In genomic region chr4:116320859-116321258, GRCh38 we compare ENCODE assay signal across 29 cellular contexts.
"Had no signal": no experiment of that assay in that cellular context is flagged by ENCODE, and none has a peak within 500 bp of the region (broad histone marks: within the 10 kb centered on the region; RNA-seq: fewer than 3 reads in every experiment).

No MANE protein-coding gene starts in this region.

- H3K9me3 ChIP-seq: adrenal gland, body of pancreas, breast epithelium had no signal

- H3K4me3 ChIP-seq: adrenal gland, body of pancreas, breast epithelium had no signal

- DNase-seq: activated B cell treated with CpG ODN at 0.5 μM for 24 hours; activated CD4-positive, alpha-beta memory T cell treated with anti-CD3 and anti-CD28 coated beads for 36 hours; activated CD4-positive, alpha-beta T cell treated with anti-CD3 and anti-CD28 coated beads for 4 hours; activated CD4-positive, alpha-beta T cell treated with anti-CD3 and anti-CD28 coated beads, Interleukin-2, amount 10 ng/mL, durations not matched to agents 24 days and 14 days; activated CD4-positive, alpha-beta T cell treated with anti-CD3 and anti-CD28 coated beads, Interleukin-2, amount 50 U/mL, for 1 hour; activated CD4-positive, alpha-beta T cell treated with anti-CD3 and anti-CD28 coated beads, Interleukin-2, amount 50 U/mL, for 4 hours; activated CD4-positive, CD25-positive, alpha-beta regulatory T cell treated with anti-CD3 and anti-CD28 coated beads, Interleukin-2, amount 50 U/mL, for 72 hours; activated CD8-positive, alpha-beta memory T cell treated with anti-CD3 and anti-CD28 coated beads, Interleukin-2, amount 50 U/mL, for 4 hours; activated CD8-positive, alpha-beta T cell treated with anti-CD3 and anti-CD28 coated beads for 36 hours; activated effector memory CD4-positive, alpha-beta T cell treated with anti-CD3 and anti-CD28 coated beads, Interleukin-2, amount 50 U/mL, for 16 hours; activated gamma-delta T cell treated with Interleukin-2 at 50 U/mL for 16 hours; activated naive CD4-positive, alpha-beta T cell; activated naive CD4-positive, alpha-beta T cell treated with anti-CD3 and anti-CD28 coated beads for 36 hours; activated naive CD4-positive, alpha-beta T cell treated with anti-CD3 and anti-CD28 coated beads, Interleukin-2, amount 50 U/mL, for 16 hours; activated naive CD8-positive, alpha-beta T cell treated with anti-CD3 and anti-CD28 coated beads for 36 hours; activated T-cell treated with anti-CD3 and anti-CD28 coated beads for 4 hours; activated T-cell treated with anti-CD3 and anti-CD28 coated beads, Interleukin-2, amount 50 U/mL, for 1 hour; activated T-cell treated with anti-CD3 and anti-CD28 coated beads, Interleukin-2, amount 50 U/mL, for 4 hours; activated T-cell treated with anti-CD3 and anti-CD28 coated beads, Interleukin-2, amount 50 U/mL, for 72 hours; adrenal gland; amniotic stem cell; aorta; body of pancreas; brain microvascular endothelial cell; central memory CD4-positive, alpha-beta T cell; T-helper 2 cell; T-helper 9 cell had no signal

- H3K27ac ChIP-seq: adrenal gland, body of pancreas, brain microvascular endothelial cell, breast epithelium, VCaP had no signal

- H3K36me3 ChIP-seq: adrenal gland, brain microvascular endothelial cell, breast epithelium had no signal

- H3K27me3 ChIP-seq: adrenal gland, body of pancreas, brain microvascular endothelial cell, breast epithelium had no signal
